8 cellular contexts compared by ENCODE assay signal in genomic region chr17:35312790-35313711, GRCh38.
DNase-seq lines count a peak whose midpoint lies in the region; ATAC-seq lines count a peak whose summit lies in the region.

No MANE protein-coding gene starts in this region.

- no peaks in the 10 kb centered on the region for H3K9me3 ChIP-seq in esophagus (ENCODE audit: control insufficient read depth in 2 of 2, insufficient read depth in 1 of 2, low read depth in 1 of 2, low read length in 1 of 2)
- no peaks in the 10 kb centered on the region for H3K9me3 ChIP-seq in muscle layer of colon (ENCODE audit: low read length)

- no peaks in the 10 kb centered on the region for H3K27me3 ChIP-seq in esophagus (ENCODE audit: control insufficient read depth in 1 of 2, insufficient read depth in 2 of 2, low read length in 2 of 2)
- H3K27me3 ChIP-seq in muscle layer of colon (ENCODE audit: control insufficient read depth in 1 of 2, insufficient read depth in 2 of 2, low read length in 2 of 2), result no peaks in the 10 kb centered on the region

- H3K4me3 ChIP-seq in esophagus (ENCODE audit: low read depth in 1 of 2, low read length in 2 of 2) (peak overlapping the region; percentile 18 to 29), muscle layer of colon (ENCODE audit: low read depth in 1 of 2, low read length in 2 of 2) (peak overlapping the region; percentile 50 to 60)

- H3K27ac ChIP-seq in esophagus (ENCODE audit: low read depth in 2 of 2, low read length in 1 of 2), result peak overlapping the region; percentile 65 to 76
- no peak overlapping the region for H3K27ac ChIP-seq in muscle layer of colon (ENCODE audit: low read depth, low read length)

- peak; percentile 74 for DNase-seq in Right ventricle myocardium inferior (ENCODE audit: missing footprints)
- no peak for DNase-seq in cardiac septum (ENCODE audit: low spot score)
- DNase-seq in NOMO-1 treated with DMSO at 0.1 percent for 48 hours (lab: John Stamatoyannopoulos, UW; ENCODE audit: unreplicated experiment), result peak; percentile 77
- peak; percentile 77 for DNase-seq in activated CD8-positive, alpha-beta memory T cell treated with anti-CD3 and anti-CD28 coated beads, Interleukin-2, amount 50 U/mL, for 24 hours (ENCODE audit: extremely low read depth)
- peak; percentile 54 to 77 for DNase-seq in stimulated activated CD8-positive, alpha-beta memory T cell treated with anti-CD3 and anti-CD28 coated beads, Interleukin-4, amount 100 ng/mL, for 4 hours (ENCODE audit: low read depth in 2 of 2, low spot score in 1 of 2)

- 22 to 32% methylated on average over 20 of the region's 20 CpGs for whole genome bisulfite sequencing in esophagus, 2 donors

- intact Hi-C loops in Right ventricle myocardium inferior (cut with DNase I) (loop anchor here (1.0 to 5.0 kb wide), 7 partner anchors 33 to 434 kb away; partner anchors contain the start of genes SLFN11 and SLFN12), cardiac septum (cut with DNase I) (loop anchor here (2.0 to 5.0 kb wide), 4 partner anchors 59 to 224 kb away; partner anchors contain the start of genes SLFN11, SLFN12, SLFN12L and SLFN5)

- ATAC-seq in Right ventricle myocardium inferior, result peak; percentile 93
- peak; percentile 76 for ATAC-seq in HG03432 (IDR thresholded peaks at IDR 0.05; ENCODE audit: unreplicated experiment)

- H3K4me1 ChIP-seq in esophagus (ENCODE audit: control insufficient read depth in 2 of 2, insufficient read depth in 2 of 2, low read length in 1 of 2), result peaks cover 0 to 11% of the 10 kb centered on the region in 2 donors
- peaks cover 18% of the 10 kb centered on the region for H3K4me1 ChIP-seq in muscle layer of colon (ENCODE audit: insufficient read depth, low read length)

- no peaks in the 10 kb centered on the region for H3K36me3 ChIP-seq in esophagus (ENCODE audit: control insufficient read depth in 2 of 2, insufficient read depth in 2 of 2, low read length in 1 of 2)
- H3K36me3 ChIP-seq in muscle layer of colon (ENCODE audit: insufficient read depth, low read length), result no peaks in the 10 kb centered on the region

- H3K9ac ChIP-seq in muscle layer of colon (ENCODE audit: low read length), result peak overlapping the region; percentile 12
